2 cellular contexts compared by ENCODE assay signal in genomic region chr13:47119568-47120080, GRCh38.
TF ChIP-seq lines count a peak whose summit lies in the region.

No MANE protein-coding gene starts in this region.

TF ChIP-seq in GM23338, 12 proteins besides CTCF, POLR2A, EP300 and RAD21 (continued from another document):
- no peak for TF ChIP-seq ZNF462 (CRISPR knock-in tag; IDR thresholded peaks at IDR 0.05)
- TF ChIP-seq, protein P1, sequence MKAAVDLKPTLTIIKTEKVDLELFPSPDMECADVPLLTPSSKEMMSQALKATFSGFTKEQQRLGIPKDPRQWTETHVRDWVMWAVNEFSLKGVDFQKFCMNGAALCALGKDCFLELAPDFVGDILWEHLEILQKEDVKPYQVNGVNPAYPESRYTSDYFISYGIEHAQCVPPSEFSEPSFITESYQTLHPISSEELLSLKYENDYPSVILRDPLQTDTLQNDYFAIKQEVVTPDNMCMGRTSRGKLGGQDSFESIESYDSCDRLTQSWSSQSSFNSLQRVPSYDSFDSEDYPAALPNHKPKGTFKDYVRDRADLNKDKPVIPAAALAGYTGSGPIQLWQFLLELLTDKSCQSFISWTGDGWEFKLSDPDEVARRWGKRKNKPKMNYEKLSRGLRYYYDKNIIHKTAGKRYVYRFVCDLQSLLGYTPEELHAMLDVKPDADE (IDR thresholded peaks at IDR 0.05), result no peak
- no peak for TF ChIP-seq POLR2AphosphoS5 (IDR thresholded peaks at IDR 0.05; ENCODE audit: low read depth)
- TF ChIP-seq, protein P2, sequence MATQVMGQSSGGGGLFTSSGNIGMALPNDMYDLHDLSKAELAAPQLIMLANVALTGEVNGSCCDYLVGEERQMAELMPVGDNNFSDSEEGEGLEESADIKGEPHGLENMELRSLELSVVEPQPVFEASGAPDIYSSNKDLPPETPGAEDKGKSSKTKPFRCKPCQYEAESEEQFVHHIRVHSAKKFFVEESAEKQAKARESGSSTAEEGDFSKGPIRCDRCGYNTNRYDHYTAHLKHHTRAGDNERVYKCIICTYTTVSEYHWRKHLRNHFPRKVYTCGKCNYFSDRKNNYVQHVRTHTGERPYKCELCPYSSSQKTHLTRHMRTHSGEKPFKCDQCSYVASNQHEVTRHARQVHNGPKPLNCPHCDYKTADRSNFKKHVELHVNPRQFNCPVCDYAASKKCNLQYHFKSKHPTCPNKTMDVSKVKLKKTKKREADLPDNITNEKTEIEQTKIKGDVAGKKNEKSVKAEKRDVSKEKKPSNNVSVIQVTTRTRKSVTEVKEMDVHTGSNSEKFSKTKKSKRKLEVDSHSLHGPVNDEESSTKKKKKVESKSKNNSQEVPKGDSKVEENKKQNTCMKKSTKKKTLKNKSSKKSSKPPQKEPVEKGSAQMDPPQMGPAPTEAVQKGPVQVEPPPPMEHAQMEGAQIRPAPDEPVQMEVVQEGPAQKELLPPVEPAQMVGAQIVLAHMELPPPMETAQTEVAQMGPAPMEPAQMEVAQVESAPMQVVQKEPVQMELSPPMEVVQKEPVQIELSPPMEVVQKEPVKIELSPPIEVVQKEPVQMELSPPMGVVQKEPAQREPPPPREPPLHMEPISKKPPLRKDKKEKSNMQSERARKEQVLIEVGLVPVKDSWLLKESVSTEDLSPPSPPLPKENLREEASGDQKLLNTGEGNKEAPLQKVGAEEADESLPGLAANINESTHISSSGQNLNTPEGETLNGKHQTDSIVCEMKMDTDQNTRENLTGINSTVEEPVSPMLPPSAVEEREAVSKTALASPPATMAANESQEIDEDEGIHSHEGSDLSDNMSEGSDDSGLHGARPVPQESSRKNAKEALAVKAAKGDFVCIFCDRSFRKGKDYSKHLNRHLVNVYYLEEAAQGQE (IDR thresholded peaks at IDR 0.05; ENCODE audit: unreplicated experiment), result no peak
- no peak for TF ChIP-seq EZH2 (IDR thresholded peaks at IDR 0.05; ENCODE audit: low read depth, unreplicated experiment)
- no peak for TF ChIP-seq STAT1 (IDR thresholded peaks at IDR 0.05; ENCODE audit: unreplicated experiment)

TF ChIP-seq in SK-N-SH, 30 proteins besides CTCF, POLR2A, EP300 and RAD21 (continued from another document):
- TF ChIP-seq, protein P2 (IDR thresholded peaks at IDR 0.05; ENCODE audit: low read depth, low read length), result no peak
- TF ChIP-seq SMC3 (IDR thresholded peaks at IDR 0.05; ENCODE audit: low read depth, low read length), result no peak
